Comparison of ENCODE assay signal across 24 cellular contexts in the genomic region with DNA sequence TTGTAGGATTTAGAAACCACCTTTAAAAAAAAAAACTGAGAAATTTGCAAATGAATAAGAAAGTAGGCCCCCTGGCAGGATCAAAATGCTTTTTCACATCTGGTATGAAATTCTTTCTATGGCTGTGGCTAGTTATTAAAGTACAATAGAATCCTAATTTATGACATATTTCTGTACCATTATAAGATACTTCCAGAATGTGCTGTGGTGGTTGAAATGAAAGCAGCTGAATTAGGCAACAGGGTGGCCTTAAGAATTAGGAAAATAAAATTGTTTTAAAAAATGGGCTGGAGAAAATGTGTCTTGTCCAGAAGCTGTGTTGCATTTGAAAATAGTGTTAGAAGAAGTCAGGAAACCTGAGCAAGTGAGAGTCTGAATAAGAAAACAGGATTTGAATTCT.
A peak's percentile ranks its signal among the peaks of the same experiment; 100 is the strongest.
DNase-seq lines count a peak whose midpoint lies in the region; ATAC-seq and TF ChIP-seq lines count a peak whose summit lies in the region.
"Had no signal": no experiment of that assay in that cellular context is flagged by ENCODE, and none has a peak within 500 bp of the region (broad histone marks: within the 10 kb centered on the region; RNA-seq: fewer than 3 reads in every experiment).

No MANE protein-coding gene starts in this region.

- no peaks in the 10 kb centered on the region for H3K27me3 ChIP-seq in GM23338 (ENCODE audit: insufficient read depth)
- H3K27me3 ChIP-seq in smooth muscle cell (ENCODE audit: low read depth) = no peaks in the 10 kb centered on the region
- H3K27me3 ChIP-seq: SJSA1 had no signal

- no peak overlapping the region for H3K9ac ChIP-seq in smooth muscle cell (ENCODE audit: low read depth)
- H3K9ac ChIP-seq: KMS-11 had no signal

- peaks cover 3% of the 10 kb centered on the region for H3K27me3 Mint-ChIP-seq in GM23338 (ENCODE audit: insufficient read depth, low read depth, poor library complexity)
- H3K27me3 Mint-ChIP-seq: CD4-positive, alpha-beta memory T cell had no signal

- no peak for TF ChIP-seq CTCF in GM23338 (conservative IDR thresholded peaks at IDR 0.05; ENCODE audit: low read depth in 2 of 2)
- no peak for TF ChIP-seq CTCF in astrocyte of the cerebellum (IDR thresholded peaks at IDR 0.05; ENCODE audit: low read depth, low read length, missing control alignments)
- TF ChIP-seq CTCF in smooth muscle cell (IDR thresholded peaks at IDR 0.05; ENCODE audit: borderline replicate concordance, insufficient read depth, poor library complexity, severe bottlenecking) = no peak

- H3K27ac ChIP-seq in GM23338 (ENCODE audit: low read depth) = no peak overlapping the region
- no peak overlapping the region for H3K27ac ChIP-seq in smooth muscle cell (ENCODE audit: low read depth)
- H3K27ac ChIP-seq: KMS-11, PC-9, SJSA1 had no signal

- H3K27ac Mint-ChIP-seq in GM23338 = no peak overlapping the region
- H3K27ac Mint-ChIP-seq: CD4-positive, alpha-beta memory T cell had no signal

- H3K4me3 Mint-ChIP-seq in GM23338 = no peak overlapping the region
- H3K4me3 Mint-ChIP-seq: CD4-positive, alpha-beta memory T cell had no signal

- H4K20me1 ChIP-seq in GM23338 (replicated peaks; ENCODE audit: insufficient read depth) = no peaks in the 10 kb centered on the region
- H4K20me1 ChIP-seq in smooth muscle cell (ENCODE audit: low read depth) = no peaks in the 10 kb centered on the region

- H3K36me3 ChIP-seq in GM23338 (ENCODE audit: insufficient read depth) = no peaks in the 10 kb centered on the region
- H3K36me3 ChIP-seq in smooth muscle cell (ENCODE audit: low read depth) = no peaks in the 10 kb centered on the region
- H3K36me3 ChIP-seq: SJSA1 had no signal

- H3K9me3 ChIP-seq in smooth muscle cell (replicated peaks; ENCODE audit: low read depth) = no peaks in the 10 kb centered on the region
- H3K9me3 ChIP-seq: SJSA1 had no signal

- peaks cover 5% of the 10 kb centered on the region; the same call in 2 of the 3 replicates for H3K9me3 Mint-ChIP-seq in GM23338

- H3K79me2 ChIP-seq in GM23338 (replicated peaks; ENCODE audit: insufficient read depth) = no peaks in the 10 kb centered on the region
- no peaks in the 10 kb centered on the region for H3K79me2 ChIP-seq in smooth muscle cell (ENCODE audit: low read depth)

- peaks cover 35% of the 10 kb centered on the region for H3K4me1 Mint-ChIP-seq in GM23338
- H3K4me1 Mint-ChIP-seq: CD4-positive, alpha-beta memory T cell had no signal

- DNase-seq in GM23338 (ENCODE audit: low spot score) (peak; percentile 22), astrocyte of the cerebellum (ENCODE audit: low read depth) (peak; percentile 52), fibroblast of gingiva (ENCODE audit: low read depth) (peak; percentile 27), smooth muscle cell (lab: John Stamatoyannopoulos, UW; ENCODE audit: unreplicated experiment) (no peak), NCI-H2196 (lab: John Stamatoyannopoulos, UW; ENCODE audit: unreplicated experiment) (no peak)
- no peak for DNase-seq in activated CD4-positive, alpha-beta T cell treated with anti-CD3 and anti-CD28 coated beads, Interleukin-2, amount 50 U/mL, for 1 hour
- DNase-seq in stimulated activated CD4-positive, alpha-beta T cell treated with anti-CD3 and anti-CD28 coated beads, Interleukin-15, amount 100 ng/mL, for 24 hours = no peak
- DNase-seq: C1 segment of cervical spinal cord; Caco-2; CD4-positive, alpha-beta memory T cell; GDM1; GOT3; HCEC 1CT; IMR-90; MM.1S; NCI-H2029; NCI-H226; NCI-H526; PC-9 had no signal

- in situ Hi-C loops in astrocyte of the cerebellum (cut with HindIII; ENCODE audit: low sequenced_read_pairs) = no loop called here

- H3K4me2 ChIP-seq in GM23338 = peak overlapping the region; percentile 17; the same call in 1 of the 2 replicates
- peak overlapping the region; percentile 22 for H3K4me2 ChIP-seq in smooth muscle cell
- H3K4me2 ChIP-seq: KMS-11, PC-9 had no signal

- H3K9me2 ChIP-seq in GM23338 (ENCODE audit: insufficient read depth) = 0 out of 2 replicates have a peak, but pooled peaks cover 4% of the 10 kb centered on the region

- H3K36me3 Mint-ChIP-seq in GM23338 (ENCODE audit: low read depth) = peaks cover 3% of the 10 kb centered on the region; the same call in 2 of the 3 replicates
- H3K36me3 Mint-ChIP-seq: CD4-positive, alpha-beta memory T cell had no signal

- H3F3A ChIP-seq in GM23338 (replicated peaks; ENCODE audit: low read depth) (no peaks in the 10 kb centered on the region), smooth muscle cell (ENCODE audit: low read depth) (no peaks in the 10 kb centered on the region)

- H3K4me3 ChIP-seq in GM23338 (no peak overlapping the region), astrocyte of the cerebellum (ENCODE audit: low read depth, low read length) (no peak overlapping the region), smooth muscle cell (no peak overlapping the region)
- H3K4me3 ChIP-seq: GM12878, PC-9, SJSA1 had no signal

- H3K4me1 ChIP-seq in GM23338 (ENCODE audit: insufficient read depth) = peaks cover 34% of the 10 kb centered on the region
- H3K4me1 ChIP-seq in smooth muscle cell (ENCODE audit: low read depth) = no peaks in the 10 kb centered on the region
- H3K4me1 ChIP-seq: Caco-2, SJSA1 had no signal

- ATAC-seq in GM23338 (no peak), GM21786 (IDR thresholded peaks at IDR 0.05; ENCODE audit: unreplicated experiment) (no peak)
- ATAC-seq: GM12878, Right ventricle myocardium inferior had no signal

- H2AFZ ChIP-seq in GM23338 (no peak overlapping the region), smooth muscle cell (ENCODE audit: low read depth) (peak overlapping the region; percentile 48)
- H2AFZ ChIP-seq: PC-9 had no signal

TF ChIP-seq in GM23338, 12 proteins besides CTCF, POLR2A, EP300 and RAD21:
- no peak for TF ChIP-seq STAT1 (IDR thresholded peaks at IDR 0.05; ENCODE audit: unreplicated experiment)
- TF ChIP-seq POLR2AphosphoS5 (IDR thresholded peaks at IDR 0.05; ENCODE audit: low read depth) = no peak
- no peak for TF ChIP-seq REST (IDR thresholded peaks at IDR 0.05; ENCODE audit: unreplicated experiment)
- TF ChIP-seq EZH2 (IDR thresholded peaks at IDR 0.05; ENCODE audit: low read depth, unreplicated experiment) = no peak
- no peak for TF ChIP-seq ZNF114 (CRISPR knock-in tag; IDR thresholded peaks at IDR 0.05)
- no peak for TF ChIP-seq ZNF331 (CRISPR knock-in tag; IDR thresholded peaks at IDR 0.05; ENCODE audit: low read depth)
- TF ChIP-seq CREB1 (CRISPR knock-in tag; IDR thresholded peaks at IDR 0.05; ENCODE audit: low read depth) = no peak
- TF ChIP-seq, protein P1, sequence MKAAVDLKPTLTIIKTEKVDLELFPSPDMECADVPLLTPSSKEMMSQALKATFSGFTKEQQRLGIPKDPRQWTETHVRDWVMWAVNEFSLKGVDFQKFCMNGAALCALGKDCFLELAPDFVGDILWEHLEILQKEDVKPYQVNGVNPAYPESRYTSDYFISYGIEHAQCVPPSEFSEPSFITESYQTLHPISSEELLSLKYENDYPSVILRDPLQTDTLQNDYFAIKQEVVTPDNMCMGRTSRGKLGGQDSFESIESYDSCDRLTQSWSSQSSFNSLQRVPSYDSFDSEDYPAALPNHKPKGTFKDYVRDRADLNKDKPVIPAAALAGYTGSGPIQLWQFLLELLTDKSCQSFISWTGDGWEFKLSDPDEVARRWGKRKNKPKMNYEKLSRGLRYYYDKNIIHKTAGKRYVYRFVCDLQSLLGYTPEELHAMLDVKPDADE (IDR thresholded peaks at IDR 0.05) = no peak
- no peak for TF ChIP-seq JUNB (IDR thresholded peaks at IDR 0.05; ENCODE audit: unreplicated experiment)
- TF ChIP-seq EZH2phosphoT487 (IDR thresholded peaks at IDR 0.05; ENCODE audit: unreplicated experiment) = no peak

Comparison
In these comparisons a context has a peak if more than half of its experiments do, and no peak if none do; other contexts are left out.
1. DNase-seq: peak in GM23338 (single experiment), astrocyte of the cerebellum (single experiment) and fibroblast of gingiva (single experiment); none in smooth muscle cell (single experiment), activated CD4-positive, alpha-beta T cell treated with anti-CD3 and anti-CD28 coated beads, Interleukin-2, amount 50 U/mL, for 1 hour (single experiment), NCI-H2196 (single experiment) and stimulated activated CD4-positive, alpha-beta T cell treated with anti-CD3 and anti-CD28 coated beads, Interleukin-15, amount 100 ng/mL, for 24 hours (single experiment).